ENCODE assay signal across 1 cellular context in the genomic region with DNA sequence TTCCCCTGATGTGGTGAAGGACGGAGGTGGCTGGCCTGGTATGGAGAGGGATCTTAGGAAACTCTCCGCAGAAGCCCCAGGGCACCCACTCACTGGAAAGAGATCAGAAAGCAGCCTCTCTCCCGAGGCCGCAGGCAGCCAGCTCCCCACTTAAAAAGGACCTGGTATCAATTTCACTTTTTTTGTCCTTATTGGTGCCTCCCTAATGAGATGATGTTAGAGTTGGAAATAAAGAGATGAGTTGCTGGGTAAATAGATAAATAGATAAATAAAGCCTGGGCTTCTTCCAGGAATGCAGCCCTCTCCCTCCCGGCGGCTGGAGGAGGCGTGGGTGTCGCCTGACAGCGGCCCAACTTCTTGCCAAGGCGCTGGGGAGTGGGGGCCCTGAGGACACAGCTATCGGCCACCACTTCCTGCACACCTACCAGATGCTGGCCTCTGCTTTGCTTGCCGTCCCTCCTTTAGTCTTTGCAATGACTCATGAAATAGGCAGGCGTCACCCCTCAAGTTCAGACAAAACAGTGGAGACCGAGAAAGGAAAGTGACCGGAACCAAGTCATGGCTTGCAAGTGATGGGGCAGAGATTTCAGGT.
TF ChIP-seq lines count a peak whose summit lies in the region.

No MANE protein-coding gene starts in this region.

TF ChIP-seq in K562, 482 proteins besides CTCF, POLR2A, EP300 and RAD21 (continued from another document and continues in another):
- TF ChIP-seq, protein P1, sequence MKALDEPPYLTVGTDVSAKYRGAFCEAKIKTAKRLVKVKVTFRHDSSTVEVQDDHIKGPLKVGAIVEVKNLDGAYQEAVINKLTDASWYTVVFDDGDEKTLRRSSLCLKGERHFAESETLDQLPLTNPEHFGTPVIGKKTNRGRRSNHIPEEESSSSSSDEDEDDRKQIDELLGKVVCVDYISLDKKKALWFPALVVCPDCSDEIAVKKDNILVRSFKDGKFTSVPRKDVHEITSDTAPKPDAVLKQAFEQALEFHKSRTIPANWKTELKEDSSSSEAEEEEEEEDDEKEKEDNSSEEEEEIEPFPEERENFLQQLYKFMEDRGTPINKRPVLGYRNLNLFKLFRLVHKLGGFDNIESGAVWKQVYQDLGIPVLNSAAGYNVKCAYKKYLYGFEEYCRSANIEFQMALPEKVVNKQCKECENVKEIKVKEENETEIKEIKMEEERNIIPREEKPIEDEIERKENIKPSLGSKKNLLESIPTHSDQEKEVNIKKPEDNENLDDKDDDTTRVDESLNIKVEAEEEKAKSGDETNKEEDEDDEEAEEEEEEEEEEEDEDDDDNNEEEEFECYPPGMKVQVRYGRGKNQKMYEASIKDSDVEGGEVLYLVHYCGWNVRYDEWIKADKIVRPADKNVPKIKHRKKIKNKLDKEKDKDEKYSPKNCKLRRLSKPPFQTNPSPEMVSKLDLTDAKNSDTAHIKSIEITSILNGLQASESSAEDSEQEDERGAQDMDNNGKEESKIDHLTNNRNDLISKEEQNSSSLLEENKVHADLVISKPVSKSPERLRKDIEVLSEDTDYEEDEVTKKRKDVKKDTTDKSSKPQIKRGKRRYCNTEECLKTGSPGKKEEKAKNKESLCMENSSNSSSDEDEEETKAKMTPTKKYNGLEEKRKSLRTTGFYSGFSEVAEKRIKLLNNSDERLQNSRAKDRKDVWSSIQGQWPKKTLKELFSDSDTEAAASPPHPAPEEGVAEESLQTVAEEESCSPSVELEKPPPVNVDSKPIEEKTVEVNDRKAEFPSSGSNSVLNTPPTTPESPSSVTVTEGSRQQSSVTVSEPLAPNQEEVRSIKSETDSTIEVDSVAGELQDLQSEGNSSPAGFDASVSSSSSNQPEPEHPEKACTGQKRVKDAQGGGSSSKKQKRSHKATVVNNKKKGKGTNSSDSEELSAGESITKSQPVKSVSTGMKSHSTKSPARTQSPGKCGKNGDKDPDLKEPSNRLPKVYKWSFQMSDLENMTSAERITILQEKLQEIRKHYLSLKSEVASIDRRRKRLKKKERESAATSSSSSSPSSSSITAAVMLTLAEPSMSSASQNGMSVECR (CRISPR knock-in tag; IDR thresholded peaks at IDR 0.05) = no peak
- TF ChIP-seq CREM (IDR thresholded peaks at IDR 0.05; ENCODE audit: low read depth) (peak; percentile 15; the same call in 1 of the 2 replicates), BRF1 (IDR thresholded peaks at IDR 0.05; ENCODE audit: borderline replicate concordance, extremely low read depth, insufficient read length) (no peak), JUN (IDR thresholded peaks at IDR 0.05; ENCODE audit: borderline replicate concordance, low read depth, low read length) (peak; percentile 74), JUN (CRISPR knock-in tag; IDR thresholded peaks at IDR 0.05; ENCODE audit: borderline replicate concordance) (no peak), IFI16 (CRISPR knock-in tag; IDR thresholded peaks at IDR 0.05) (no peak), NFE2 (IDR thresholded peaks at IDR 0.05; ENCODE audit: low read depth) (peak; percentile 67), SNIP1 (IDR thresholded peaks at IDR 0.05; ENCODE audit: low read depth) (no peak), ZFP36 (IDR thresholded peaks at IDR 0.05; ENCODE audit: low read depth, low read length, partially characterized antibody) (no peak), TGIF2 (CRISPR knock-in tag; IDR thresholded peaks at IDR 0.05) (no peak), SRSF3 (IDR thresholded peaks at IDR 0.05; ENCODE audit: insufficient read depth, low read length) (no peak), GABPA (tag; conservative IDR thresholded peaks at IDR 0.05; ENCODE audit: low read depth) (peak; percentile 57), ZNF79 (CRISPR knock-in tag; IDR thresholded peaks at IDR 0.05; ENCODE audit: low read depth) (no peak), CCNT2 (IDR thresholded peaks at IDR 0.05; ENCODE audit: borderline replicate concordance, extremely low read depth, insufficient read length, low read depth, low read length) (peak; percentile 73), HDAC2 (IDR thresholded peaks at IDR 0.05) (peak; percentile 56; the same call in 1 of the 2 replicates), WHSC1 (IDR thresholded peaks at IDR 0.05; ENCODE audit: low read length) (no peak), FOXJ2 (tag; IDR thresholded peaks at IDR 0.05) (no peak), ZNF12 (CRISPR knock-in tag; IDR thresholded peaks at IDR 0.05) (no peak), HMGN3 (IDR thresholded peaks at IDR 0.05; ENCODE audit: borderline replicate concordance, extremely low read depth, insufficient read length, low read depth, low read length) (peak; percentile 41), PURB (CRISPR knock-in tag; IDR thresholded peaks at IDR 0.05; ENCODE audit: low read depth) (no peak), MAFK (IDR thresholded peaks at IDR 0.05; ENCODE audit: low read length) (no peak; the same call in 1 of the 2 replicates), MBD2 (IDR thresholded peaks at IDR 0.05; ENCODE audit: borderline replicate concordance, low read depth) (no peak), TEAD1 (CRISPR knock-in tag; IDR thresholded peaks at IDR 0.05) (no peak), ZBTB17 (CRISPR knock-in tag; IDR thresholded peaks at IDR 0.05) (no peak), TCFL5 (CRISPR knock-in tag; conservative IDR thresholded peaks at IDR 0.05) (no peak), STAT5A (IDR thresholded peaks at IDR 0.05; ENCODE audit: borderline replicate concordance, low read length) (no peak), ZSCAN29 (IDR thresholded peaks at IDR 0.05) (no peak), RBM15 (IDR thresholded peaks at IDR 0.05; ENCODE audit: insufficient read depth, low read length) (no peak), TAF1 (IDR thresholded peaks at IDR 0.05; ENCODE audit: control insufficient read depth, extremely low read depth, insufficient read depth, low read length, severe bottlenecking) (no peak), ZNF174 (CRISPR knock-in tag; IDR thresholded peaks at IDR 0.05) (no peak), SMAD4 (CRISPR knock-in tag; conservative IDR thresholded peaks at IDR 0.05) (peak; percentile 93), FOSL1 (tag; conservative IDR thresholded peaks at IDR 0.05) (peak; percentile 77)
- TF ChIP-seq, protein P2, sequence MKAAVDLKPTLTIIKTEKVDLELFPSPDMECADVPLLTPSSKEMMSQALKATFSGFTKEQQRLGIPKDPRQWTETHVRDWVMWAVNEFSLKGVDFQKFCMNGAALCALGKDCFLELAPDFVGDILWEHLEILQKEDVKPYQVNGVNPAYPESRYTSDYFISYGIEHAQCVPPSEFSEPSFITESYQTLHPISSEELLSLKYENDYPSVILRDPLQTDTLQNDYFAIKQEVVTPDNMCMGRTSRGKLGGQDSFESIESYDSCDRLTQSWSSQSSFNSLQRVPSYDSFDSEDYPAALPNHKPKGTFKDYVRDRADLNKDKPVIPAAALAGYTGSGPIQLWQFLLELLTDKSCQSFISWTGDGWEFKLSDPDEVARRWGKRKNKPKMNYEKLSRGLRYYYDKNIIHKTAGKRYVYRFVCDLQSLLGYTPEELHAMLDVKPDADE (conservative IDR thresholded peaks at IDR 0.05; ENCODE audit: control insufficient read depth, low read depth, low read length) = no peak
- TF ChIP-seq, protein P3, sequence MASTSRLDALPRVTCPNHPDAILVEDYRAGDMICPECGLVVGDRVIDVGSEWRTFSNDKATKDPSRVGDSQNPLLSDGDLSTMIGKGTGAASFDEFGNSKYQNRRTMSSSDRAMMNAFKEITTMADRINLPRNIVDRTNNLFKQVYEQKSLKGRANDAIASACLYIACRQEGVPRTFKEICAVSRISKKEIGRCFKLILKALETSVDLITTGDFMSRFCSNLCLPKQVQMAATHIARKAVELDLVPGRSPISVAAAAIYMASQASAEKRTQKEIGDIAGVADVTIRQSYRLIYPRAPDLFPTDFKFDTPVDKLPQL (IDR thresholded peaks at IDR 0.05; ENCODE audit: extremely low read depth, insufficient read length) = no peak
- TF ChIP-seq, protein P4, sequence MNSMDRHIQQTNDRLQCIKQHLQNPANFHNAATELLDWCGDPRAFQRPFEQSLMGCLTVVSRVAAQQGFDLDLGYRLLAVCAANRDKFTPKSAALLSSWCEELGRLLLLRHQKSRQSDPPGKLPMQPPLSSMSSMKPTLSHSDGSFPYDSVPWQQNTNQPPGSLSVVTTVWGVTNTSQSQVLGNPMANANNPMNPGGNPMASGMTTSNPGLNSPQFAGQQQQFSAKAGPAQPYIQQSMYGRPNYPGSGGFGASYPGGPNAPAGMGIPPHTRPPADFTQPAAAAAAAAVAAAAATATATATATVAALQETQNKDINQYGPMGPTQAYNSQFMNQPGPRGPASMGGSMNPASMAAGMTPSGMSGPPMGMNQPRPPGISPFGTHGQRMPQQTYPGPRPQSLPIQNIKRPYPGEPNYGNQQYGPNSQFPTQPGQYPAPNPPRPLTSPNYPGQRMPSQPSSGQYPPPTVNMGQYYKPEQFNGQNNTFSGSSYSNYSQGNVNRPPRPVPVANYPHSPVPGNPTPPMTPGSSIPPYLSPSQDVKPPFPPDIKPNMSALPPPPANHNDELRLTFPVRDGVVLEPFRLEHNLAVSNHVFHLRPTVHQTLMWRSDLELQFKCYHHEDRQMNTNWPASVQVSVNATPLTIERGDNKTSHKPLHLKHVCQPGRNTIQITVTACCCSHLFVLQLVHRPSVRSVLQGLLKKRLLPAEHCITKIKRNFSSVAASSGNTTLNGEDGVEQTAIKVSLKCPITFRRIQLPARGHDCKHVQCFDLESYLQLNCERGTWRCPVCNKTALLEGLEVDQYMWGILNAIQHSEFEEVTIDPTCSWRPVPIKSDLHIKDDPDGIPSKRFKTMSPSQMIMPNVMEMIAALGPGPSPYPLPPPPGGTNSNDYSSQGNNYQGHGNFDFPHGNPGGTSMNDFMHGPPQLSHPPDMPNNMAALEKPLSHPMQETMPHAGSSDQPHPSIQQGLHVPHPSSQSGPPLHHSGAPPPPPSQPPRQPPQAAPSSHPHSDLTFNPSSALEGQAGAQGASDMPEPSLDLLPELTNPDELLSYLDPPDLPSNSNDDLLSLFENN (IDR thresholded peaks at IDR 0.05; ENCODE audit: low read depth in 2 of 2, low read length in 2 of 2) = no peak
- TF ChIP-seq, protein P5, sequence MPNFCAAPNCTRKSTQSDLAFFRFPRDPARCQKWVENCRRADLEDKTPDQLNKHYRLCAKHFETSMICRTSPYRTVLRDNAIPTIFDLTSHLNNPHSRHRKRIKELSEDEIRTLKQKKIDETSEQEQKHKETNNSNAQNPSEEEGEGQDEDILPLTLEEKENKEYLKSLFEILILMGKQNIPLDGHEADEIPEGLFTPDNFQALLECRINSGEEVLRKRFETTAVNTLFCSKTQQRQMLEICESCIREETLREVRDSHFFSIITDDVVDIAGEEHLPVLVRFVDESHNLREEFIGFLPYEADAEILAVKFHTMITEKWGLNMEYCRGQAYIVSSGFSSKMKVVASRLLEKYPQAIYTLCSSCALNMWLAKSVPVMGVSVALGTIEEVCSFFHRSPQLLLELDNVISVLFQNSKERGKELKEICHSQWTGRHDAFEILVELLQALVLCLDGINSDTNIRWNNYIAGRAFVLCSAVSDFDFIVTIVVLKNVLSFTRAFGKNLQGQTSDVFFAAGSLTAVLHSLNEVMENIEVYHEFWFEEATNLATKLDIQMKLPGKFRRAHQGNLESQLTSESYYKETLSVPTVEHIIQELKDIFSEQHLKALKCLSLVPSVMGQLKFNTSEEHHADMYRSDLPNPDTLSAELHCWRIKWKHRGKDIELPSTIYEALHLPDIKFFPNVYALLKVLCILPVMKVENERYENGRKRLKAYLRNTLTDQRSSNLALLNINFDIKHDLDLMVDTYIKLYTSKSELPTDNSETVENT (CRISPR knock-in tag; IDR thresholded peaks at IDR 0.05) = no peak
- TF ChIP-seq, protein P6, sequence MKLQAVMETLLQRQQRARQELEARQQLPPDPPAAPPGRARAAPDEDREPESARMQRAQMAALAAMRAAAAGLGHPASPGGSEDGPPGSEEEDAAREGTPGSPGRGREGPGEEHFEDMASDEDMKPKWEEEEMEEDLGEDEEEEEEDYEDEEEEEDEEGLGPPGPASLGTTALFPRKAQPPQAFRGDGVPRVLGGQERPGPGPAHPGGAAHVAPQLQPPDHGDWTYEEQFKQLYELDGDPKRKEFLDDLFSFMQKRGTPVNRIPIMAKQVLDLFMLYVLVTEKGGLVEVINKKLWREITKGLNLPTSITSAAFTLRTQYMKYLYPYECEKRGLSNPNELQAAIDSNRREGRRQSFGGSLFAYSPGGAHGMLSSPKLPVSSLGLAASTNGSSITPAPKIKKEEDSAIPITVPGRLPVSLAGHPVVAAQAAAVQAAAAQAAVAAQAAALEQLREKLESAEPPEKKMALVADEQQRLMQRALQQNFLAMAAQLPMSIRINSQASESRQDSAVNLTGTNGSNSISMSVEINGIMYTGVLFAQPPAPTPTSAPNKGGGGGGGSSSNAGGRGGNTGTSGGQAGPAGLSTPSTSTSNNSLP (IDR thresholded peaks at IDR 0.05; ENCODE audit: borderline replicate concordance, low read depth, low read length) = no peak
- TF ChIP-seq, protein P7, sequence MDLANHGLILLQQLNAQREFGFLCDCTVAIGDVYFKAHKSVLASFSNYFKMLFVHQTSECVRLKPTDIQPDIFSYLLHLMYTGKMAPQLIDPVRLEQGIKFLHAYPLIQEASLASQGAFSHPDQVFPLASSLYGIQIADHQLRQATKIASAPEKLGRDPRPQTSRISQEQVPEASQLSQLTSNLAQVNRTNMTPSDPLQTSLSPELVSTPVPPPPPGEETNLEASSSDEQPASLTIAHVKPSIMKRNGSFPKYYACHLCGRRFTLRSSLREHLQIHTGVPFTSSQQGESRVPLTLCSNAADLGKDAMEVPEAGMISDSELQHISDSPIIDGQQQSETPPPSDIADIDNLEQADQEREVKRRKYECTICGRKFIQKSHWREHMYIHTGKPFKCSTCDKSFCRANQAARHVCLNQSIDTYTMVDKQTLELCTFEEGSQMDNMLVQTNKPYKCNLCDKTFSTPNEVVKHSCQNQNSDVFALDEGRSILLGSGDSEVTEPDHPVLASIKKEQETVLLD (IDR thresholded peaks at IDR 0.05) = no peak
- TF ChIP-seq, protein P8, sequence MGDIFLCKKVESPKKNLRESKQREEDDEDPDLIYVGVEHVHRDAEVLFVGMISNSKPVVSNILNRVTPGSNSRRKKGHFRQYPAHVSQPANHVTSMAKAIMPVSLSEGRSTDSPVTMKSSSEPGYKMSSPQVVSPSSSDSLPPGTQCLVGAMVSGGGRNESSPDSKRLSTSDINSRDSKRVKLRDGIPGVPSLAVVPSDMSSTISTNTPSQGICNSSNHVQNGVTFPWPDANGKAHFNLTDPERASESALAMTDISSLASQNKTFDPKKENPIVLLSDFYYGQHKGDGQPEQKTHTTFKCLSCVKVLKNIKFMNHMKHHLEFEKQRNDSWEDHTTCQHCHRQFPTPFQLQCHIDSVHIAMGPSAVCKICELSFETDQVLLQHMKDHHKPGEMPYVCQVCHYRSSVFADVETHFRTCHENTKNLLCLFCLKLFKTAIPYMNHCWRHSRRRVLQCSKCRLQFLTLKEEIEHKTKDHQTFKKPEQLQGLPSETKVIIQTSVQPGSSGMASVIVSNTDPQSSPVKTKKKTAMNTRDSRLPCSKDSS (IDR thresholded peaks at IDR 0.05; ENCODE audit: low read depth, partially characterized antibody) = no peak
- TF ChIP-seq, protein P9, sequence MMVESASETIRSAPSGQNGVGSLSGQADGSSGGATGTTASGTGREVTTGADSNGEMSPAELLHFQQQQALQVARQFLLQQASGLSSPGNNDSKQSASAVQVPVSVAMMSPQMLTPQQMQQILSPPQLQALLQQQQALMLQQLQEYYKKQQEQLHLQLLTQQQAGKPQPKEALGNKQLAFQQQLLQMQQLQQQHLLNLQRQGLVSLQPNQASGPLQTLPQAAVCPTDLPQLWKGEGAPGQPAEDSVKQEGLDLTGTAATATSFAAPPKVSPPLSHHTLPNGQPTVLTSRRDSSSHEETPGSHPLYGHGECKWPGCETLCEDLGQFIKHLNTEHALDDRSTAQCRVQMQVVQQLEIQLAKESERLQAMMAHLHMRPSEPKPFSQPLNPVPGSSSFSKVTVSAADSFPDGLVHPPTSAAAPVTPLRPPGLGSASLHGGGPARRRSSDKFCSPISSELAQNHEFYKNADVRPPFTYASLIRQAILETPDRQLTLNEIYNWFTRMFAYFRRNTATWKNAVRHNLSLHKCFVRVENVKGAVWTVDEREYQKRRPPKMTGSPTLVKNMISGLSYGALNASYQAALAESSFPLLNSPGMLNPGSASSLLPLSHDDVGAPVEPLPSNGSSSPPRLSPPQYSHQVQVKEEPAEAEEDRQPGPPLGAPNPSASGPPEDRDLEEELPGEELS (CRISPR knock-in tag; IDR thresholded peaks at IDR 0.05; ENCODE audit: borderline replicate concordance) = no peak
